In genomic region chr19:18301718-18302111, GRCh38 we compare ENCODE assay signal across 9 cellular contexts. TPM values are rescaled to one million over a fixed set of nuclear protein-coding genes. Genes with fewer than 3 reads are reported as not detected.
DNase-seq lines count a peak whose midpoint lies in the region; ATAC-seq and TF ChIP-seq lines count a peak whose summit lies in the region.
"Had no signal": no experiment of that assay in that cellular context is flagged by ENCODE, and none has a peak within 500 bp of the region (broad histone marks: within the 10 kb centered on the region; RNA-seq: fewer than 3 reads in every experiment).

No MANE protein-coding gene starts in this region.

- no peaks in the 10 kb centered on the region for H3K27me3 ChIP-seq in cardiac muscle cell
- H3K27me3 ChIP-seq in ascending aorta, result no peaks in the 10 kb centered on the region
- H3K27me3 ChIP-seq in upper lobe of right lung, result no peaks in the 10 kb centered on the region

- no peak overlapping the region for H3K4me3 ChIP-seq in cardiac muscle cell
- no peak overlapping the region for H3K4me3 ChIP-seq in ascending aorta
- H3K4me3 ChIP-seq in upper lobe of right lung, result no peak overlapping the region

- ATAC-seq in left ventricle myocardium superior (no peak), naive B cell (ENCODE audit: low read depth in 2 of 2) (no peak), upper lobe of right lung (no peak)

- H3K27ac Mint-ChIP-seq in naive B cell, result peak overlapping the region in 4 of 6 donors; percentile 62 to 94 (median 70)

- H3K4me1 Mint-ChIP-seq in naive B cell, result peaks cover 22 to 37% (median 36%) of the 10 kb centered on the region in 3 donors

- H3K27me3 Mint-ChIP-seq in naive B cell, result no peaks in the 10 kb centered on the region

- no peaks in the 10 kb centered on the region for H3K9me3 ChIP-seq in cardiac muscle cell (ENCODE audit: low read depth)
- no peaks in the 10 kb centered on the region for H3K9me3 ChIP-seq in ascending aorta
- H3K9me3 ChIP-seq in upper lobe of right lung, result no peaks in the 10 kb centered on the region

- peak overlapping the region; percentile 53 for H3K27ac ChIP-seq in cardiac muscle cell
- H3K27ac ChIP-seq in ascending aorta, result peak overlapping the region; percentile 98 to 100
- peak overlapping the region; percentile 44 for H3K27ac ChIP-seq in upper lobe of right lung

- no peaks in the 10 kb centered on the region for H3K36me3 Mint-ChIP-seq in naive B cell

- no peaks in the 10 kb centered on the region for H3K36me3 ChIP-seq in cardiac muscle cell
- H3K36me3 ChIP-seq in ascending aorta, result no peaks in the 10 kb centered on the region
- no peaks in the 10 kb centered on the region for H3K36me3 ChIP-seq in upper lobe of right lung

- H3K9me3 Mint-ChIP-seq in naive B cell, result no peaks in the 10 kb centered on the region

- peak overlapping the region in 1 of 8 donors; percentile 33 for H3K4me3 Mint-ChIP-seq in naive B cell

- H3K4me1 ChIP-seq in cardiac muscle cell (ENCODE audit: low read depth) (peaks cover 21% of the 10 kb centered on the region), ascending aorta (peaks cover 36 to 58% of the 10 kb centered on the region in 2 donors), upper lobe of right lung (peaks cover 49% of the 10 kb centered on the region)

- TF ChIP-seq CTCF in cardiac muscle cell (IDR thresholded peaks at IDR 0.05; ENCODE audit: low read depth, low read length) (no peak), ascending aorta (IDR thresholded peaks at IDR 0.05) (no peak), upper lobe of right lung (IDR thresholded peaks at IDR 0.05) (no peak)

- DNase-seq in cardiac muscle cell (ENCODE audit: low read depth in 1 of 2, low spot score in 1 of 2) (no peak), left ventricle myocardium superior (no peak), ascending aorta (ENCODE audit: low spot score in 2 of 2) (no peak), naive B cell (no peak), upper lobe of right lung (no peak), iPS-NIHi7 (ENCODE audit: extremely low spot score) (no peak), GOT3 (lab: John Stamatoyannopoulos, UW) (no peak)
- DNase-seq in stimulated activated CD4-positive, alpha-beta T cell treated with anti-CD3 and anti-CD28 coated beads, Interleukin-1b, Interleukin-23, amount 100 ng/mL, for 48 hours, result no peak
- DNase-seq: cerebellar nuclear complex had no signal

- intact Hi-C loops in left ventricle myocardium superior (cut with micrococcal nuclease) (no loop called here), ascending aorta (cut with DNase I) (loop anchor here (1.0 kb wide), 1 partner anchor 19 kb away; no protein-coding TSS in a partner anchor), upper lobe of right lung (cut with DNase I) (no loop called here)

RNA-seq across cellular contexts. Expression of gene JUND, which starts 20.3 kb away (rescaled TPM):
- total RNA-seq in cardiac muscle cell, result 430 and 496 TPM in 2 replicates
- 262 and 265 TPM in 2 replicates for polyA plus RNA-seq in cardiac muscle cell
- 89.2 TPM for total RNA-seq in left ventricle myocardium superior
- 3,570 TPM for total RNA-seq in ascending aorta
- 100 to 1,000 TPM in 4 of 6 donors, 10 to 100 TPM in 2; 46.5 to 325 (median 154) TPM for polyA plus RNA-seq in naive B cell (ENCODE audit: low read depth in 6 of 6)
- total RNA-seq in upper lobe of right lung, result 204 TPM

RNA-seq across cellular contexts. Expression of gene LSM4, which starts 21.2 kb away (rescaled TPM):
- total RNA-seq in cardiac muscle cell (446 and 493 TPM in 2 replicates), left ventricle myocardium superior (98.0 TPM), ascending aorta (62.5 TPM), upper lobe of right lung (76.9 TPM)
- polyA plus RNA-seq in cardiac muscle cell (418 and 422 TPM in 2 replicates), naive B cell (ENCODE audit: low read depth in 6 of 6) (100 to 1,000 TPM; 111 to 157 (median 123) TPM)

RNA-seq across cellular contexts. Expression of gene IQCN, which starts 27.5 kb away (rescaled TPM):
- total RNA-seq in cardiac muscle cell (2.3 and 3.2 TPM in 2 replicates), left ventricle myocardium superior (0.57 TPM), ascending aorta (51.2 TPM), upper lobe of right lung (4.9 TPM)
- polyA plus RNA-seq in cardiac muscle cell (0.38 and 0.72 TPM in 2 replicates), naive B cell (ENCODE audit: low read depth in 6 of 6) (1 to 10 TPM in 3 of 6 donors, under 1 TPM in 2, not detected in 1; 0.69 to 1.9 (median 1.1) TPM)

RNA-seq across cellular contexts. Expression of gene PGPEP1, which starts 38.7 kb away (rescaled TPM):
- total RNA-seq in cardiac muscle cell (19.6 and 19.7 TPM in 2 replicates), left ventricle myocardium superior (41.2 TPM), ascending aorta (14.8 TPM), upper lobe of right lung (40.8 TPM)
- polyA plus RNA-seq in cardiac muscle cell (12.9 and 14.0 TPM in 2 replicates), naive B cell (ENCODE audit: low read depth in 6 of 6) (10 to 100 TPM in 2 of 6 donors, 1 to 10 TPM in 4; 4.0 to 11.8 (median 8.0) TPM)

Comparison
In these comparisons a context has a peak if more than half of its experiments do, and no peak if none do; other contexts are left out.
1. H3K27ac ChIP-seq: peak in every context shown above with its lines; median percentile 99 in ascending aorta; 53 in cardiac muscle cell; 44 in upper lobe of right lung.